In genomic region chr9:118596374-118597015, GRCh38 we compare ENCODE assay signal across 18 cellular contexts.
DNase-seq lines count a peak whose midpoint lies in the region; ATAC-seq, FAIRE-seq and TF ChIP-seq lines count a peak whose summit lies in the region.
"Had no signal": no experiment of that assay in that cellular context is flagged by ENCODE, and none has a peak within 500 bp of the region (broad histone marks: within the 10 kb centered on the region; RNA-seq: fewer than 3 reads in every experiment).

No MANE protein-coding gene starts in this region.

- H3K79me2 ChIP-seq in astrocyte (ENCODE audit: insufficient read depth, low read length) (no peaks in the 10 kb centered on the region), GM23248 (ENCODE audit: insufficient read depth) (no peaks in the 10 kb centered on the region)

- no peak overlapping the region for H3K4me2 ChIP-seq in astrocyte (ENCODE audit: low read length)
- H3K4me2 ChIP-seq in GM23248 (ENCODE audit: unreplicated experiment) = no peak overlapping the region
- H3K4me2 ChIP-seq: BLaER1, SK-N-SH had no signal

- H3K36me3 Mint-ChIP-seq in astrocyte (ENCODE audit: low read depth, unreplicated experiment) (no peaks in the 10 kb centered on the region), osteocyte (ENCODE audit: unreplicated experiment) (no peaks in the 10 kb centered on the region)
- H3K36me3 Mint-ChIP-seq: CD4-positive, CD25-positive, alpha-beta regulatory T cell had no signal

- H3K9me3 ChIP-seq in astrocyte (ENCODE audit: insufficient read depth, low read depth, low read length) (no peaks in the 10 kb centered on the region), GM23248 (ENCODE audit: low read depth) (no peaks in the 10 kb centered on the region)
- H3K9me3 ChIP-seq: BLaER1, HAP-1, SK-N-SH had no signal

- no peaks in the 10 kb centered on the region for H3F3A ChIP-seq in GM23248 (ENCODE audit: insufficient read depth)

- H3K27ac ChIP-seq in astrocyte (ENCODE audit: low read depth, low read length) (no peak overlapping the region), GM23248 (no peak overlapping the region)
- H3K27ac ChIP-seq: BLaER1 had no signal

- 57 to 64% methylated on average over 5 of the region's 5 CpGs for WGBS in GM23248 (ENCODE audit: low coverage in 1 of 2, low lambda C conversion rate in 2 of 2, missing lambda C conversion rate in 2 of 2), 2 experiments

- ATAC-seq in GM21737 (IDR thresholded peaks at IDR 0.05; ENCODE audit: unreplicated experiment) = no peak

- in situ Hi-C loops in GM23248 (cut with MboI) = no loop called here

- H3K4me3 Mint-ChIP-seq in astrocyte (ENCODE audit: unreplicated experiment) (no peak overlapping the region), osteocyte (ENCODE audit: unreplicated experiment) (no peak overlapping the region)
- H3K4me3 Mint-ChIP-seq: CD4-positive, CD25-positive, alpha-beta regulatory T cell; HFFc6 had no signal

- H3K4me1 ChIP-seq in astrocyte (ENCODE audit: insufficient read depth, low read length) (no peaks in the 10 kb centered on the region), GM23248 (ENCODE audit: insufficient read depth) (no peaks in the 10 kb centered on the region)
- H3K4me1 ChIP-seq: BLaER1, HAP-1 had no signal

- H3K27ac Mint-ChIP-seq in astrocyte (ENCODE audit: unreplicated experiment) = peak overlapping the region; percentile 21
- peak overlapping the region; percentile 12 for H3K27ac Mint-ChIP-seq in osteocyte (ENCODE audit: unreplicated experiment)
- H3K27ac Mint-ChIP-seq: CD4-positive, CD25-positive, alpha-beta regulatory T cell; HFFc6 had no signal

- H2AFZ ChIP-seq in astrocyte (ENCODE audit: low read depth, low read length) (no peak overlapping the region), GM23248 (no peak overlapping the region)

- FAIRE-seq in HTR-8/SVneo (lab: Jason Lieb, UNC) (no peak), astrocyte (lab: Jason Lieb, UNC) (no peak)
- FAIRE-seq: D721Med, GM18507 had no signal

- H3K9ac ChIP-seq in astrocyte (ENCODE audit: low read length) = no peak overlapping the region
- H3K9ac ChIP-seq in GM23248 = no peak overlapping the region
- H3K9ac ChIP-seq: BLaER1, SK-N-SH had no signal

- H3K36me3 ChIP-seq in astrocyte (ENCODE audit: insufficient read depth, low read length) (no peaks in the 10 kb centered on the region), GM23248 (ENCODE audit: low read depth) (no peaks in the 10 kb centered on the region)
- H3K36me3 ChIP-seq: BLaER1, HAP-1 had no signal

- no peaks in the 10 kb centered on the region for H3K9me2 ChIP-seq in GM23248 (ENCODE audit: insufficient read depth)
- H3K9me2 ChIP-seq: SK-N-SH had no signal

- no peaks in the 10 kb centered on the region for H3K9me3 Mint-ChIP-seq in astrocyte (ENCODE audit: unreplicated experiment)
- H3K9me3 Mint-ChIP-seq in osteocyte (ENCODE audit: unreplicated experiment) = no peaks in the 10 kb centered on the region
- H3K9me3 Mint-ChIP-seq: HFFc6 had no signal

- H3K4me1 Mint-ChIP-seq in astrocyte (ENCODE audit: low read depth, unreplicated experiment) (peaks cover 12% of the 10 kb centered on the region), osteocyte (ENCODE audit: unreplicated experiment) (peaks cover 17% of the 10 kb centered on the region)
- H3K4me1 Mint-ChIP-seq: CD4-positive, CD25-positive, alpha-beta regulatory T cell had no signal

- intact Hi-C loops in posterior vena cava (cut with DNase I) = no loop called here

- peaks cover 1% of the 10 kb centered on the region for H3K27me3 Mint-ChIP-seq in astrocyte (ENCODE audit: low read depth, unreplicated experiment)
- peaks cover 30% of the 10 kb centered on the region for H3K27me3 Mint-ChIP-seq in osteocyte (ENCODE audit: unreplicated experiment)
- H3K27me3 Mint-ChIP-seq: CD4-positive, CD25-positive, alpha-beta regulatory T cell had no signal

- DNase-seq in A172 (ENCODE audit: low spot score) (peak; percentile 71), HTR-8/SVneo (ENCODE audit: insufficient read length, low spot score) (peak; percentile 1), astrocyte (ENCODE audit: low read depth) (peak; percentile 52), osteocyte (ENCODE audit: extremely low spot score, unreplicated experiment) (no peak), NCI-H1105 treated with DMSO at 0.1 percent for 48 hours (lab: John Stamatoyannopoulos, UW) (no peak), posterior vena cava (ENCODE audit: low spot score) (no peak), GM23248 (no peak)
- DNase-seq: 8988T; CD4-positive, CD25-positive, alpha-beta regulatory T cell; IMR-90; KG1 had no signal

- TF ChIP-seq CTCF in astrocyte (IDR thresholded peaks at IDR 0.05; ENCODE audit: insufficient read depth, low read depth, low read length) = no peak
- no peak for TF ChIP-seq CTCF in osteocyte (IDR thresholded peaks at IDR 0.05)

- H4K20me1 ChIP-seq in astrocyte (ENCODE audit: insufficient read depth, low read length) (no peaks in the 10 kb centered on the region), GM23248 (ENCODE audit: insufficient read depth) (no peaks in the 10 kb centered on the region)
- H4K20me1 ChIP-seq: BLaER1 had no signal

- H3K27me3 ChIP-seq in astrocyte (ENCODE audit: insufficient read depth, low read length) = no peaks in the 10 kb centered on the region
- no peaks in the 10 kb centered on the region for H3K27me3 ChIP-seq in GM23248 (replicated peaks; ENCODE audit: insufficient read depth)
- H3K27me3 ChIP-seq: BLaER1 had no signal

- H3K4me3 ChIP-seq in astrocyte (ENCODE audit: insufficient read depth, low read depth, low read length) (no peak overlapping the region), GM23248 (no peak overlapping the region)
- H3K4me3 ChIP-seq: BLaER1, HAP-1 had no signal

Comparison
In these comparisons a context has a peak if more than half of its experiments do, and no peak if none do; other contexts are left out.
1. DNase-seq: peak in A172 (single experiment), HTR-8/SVneo (single experiment) and astrocyte (single experiment); none in osteocyte (single experiment), NCI-H1105 treated with DMSO at 0.1 percent for 48 hours (single experiment), posterior vena cava (single experiment) and GM23248 (single experiment).